ENCODE assay signal across 2 cellular contexts in the genomic region with DNA sequence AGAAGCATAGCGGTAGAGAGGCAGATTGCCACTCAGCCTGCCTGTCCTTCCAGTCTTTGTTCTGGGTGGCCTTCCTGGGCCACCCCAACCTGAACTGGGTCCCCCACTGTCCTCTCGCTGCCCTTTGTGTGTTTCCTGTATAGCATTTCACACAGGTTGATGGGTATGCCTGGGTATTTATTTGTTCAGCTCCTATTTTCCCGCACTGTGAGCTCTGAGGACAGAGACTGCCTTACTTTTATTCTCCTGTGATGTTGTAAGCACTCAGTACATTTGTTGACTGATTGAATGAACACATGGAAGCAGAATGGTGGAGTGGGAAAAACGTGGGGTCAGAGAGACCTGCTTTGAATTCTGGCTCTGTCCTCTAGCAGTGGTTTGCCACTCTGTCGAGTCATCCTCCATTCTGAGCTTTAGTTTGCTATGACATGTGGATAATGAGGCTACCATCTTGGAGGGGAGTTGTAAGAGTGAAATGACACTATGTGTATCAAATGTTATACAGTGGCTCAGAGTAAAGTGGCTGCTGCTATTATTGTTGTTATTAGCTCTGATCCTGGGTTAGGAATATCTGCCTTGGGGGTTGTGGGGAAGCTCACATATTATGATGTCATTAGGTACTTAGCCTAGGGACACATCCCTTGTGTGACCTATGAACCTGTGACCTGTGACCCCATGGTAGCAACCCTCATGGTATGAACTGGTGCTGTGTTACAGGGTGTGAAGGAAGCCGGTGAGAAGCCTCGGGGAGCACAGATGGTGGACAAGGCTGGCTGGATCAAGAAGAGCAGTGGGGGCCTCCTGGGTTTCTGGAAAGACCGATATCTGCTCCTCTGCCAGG.
TF ChIP-seq lines count a peak whose summit lies in the region.

No MANE protein-coding gene starts in this region.

TF ChIP-seq in GM23338, 12 proteins besides CTCF, POLR2A, EP300 and RAD21:
- TF ChIP-seq, protein P1, sequence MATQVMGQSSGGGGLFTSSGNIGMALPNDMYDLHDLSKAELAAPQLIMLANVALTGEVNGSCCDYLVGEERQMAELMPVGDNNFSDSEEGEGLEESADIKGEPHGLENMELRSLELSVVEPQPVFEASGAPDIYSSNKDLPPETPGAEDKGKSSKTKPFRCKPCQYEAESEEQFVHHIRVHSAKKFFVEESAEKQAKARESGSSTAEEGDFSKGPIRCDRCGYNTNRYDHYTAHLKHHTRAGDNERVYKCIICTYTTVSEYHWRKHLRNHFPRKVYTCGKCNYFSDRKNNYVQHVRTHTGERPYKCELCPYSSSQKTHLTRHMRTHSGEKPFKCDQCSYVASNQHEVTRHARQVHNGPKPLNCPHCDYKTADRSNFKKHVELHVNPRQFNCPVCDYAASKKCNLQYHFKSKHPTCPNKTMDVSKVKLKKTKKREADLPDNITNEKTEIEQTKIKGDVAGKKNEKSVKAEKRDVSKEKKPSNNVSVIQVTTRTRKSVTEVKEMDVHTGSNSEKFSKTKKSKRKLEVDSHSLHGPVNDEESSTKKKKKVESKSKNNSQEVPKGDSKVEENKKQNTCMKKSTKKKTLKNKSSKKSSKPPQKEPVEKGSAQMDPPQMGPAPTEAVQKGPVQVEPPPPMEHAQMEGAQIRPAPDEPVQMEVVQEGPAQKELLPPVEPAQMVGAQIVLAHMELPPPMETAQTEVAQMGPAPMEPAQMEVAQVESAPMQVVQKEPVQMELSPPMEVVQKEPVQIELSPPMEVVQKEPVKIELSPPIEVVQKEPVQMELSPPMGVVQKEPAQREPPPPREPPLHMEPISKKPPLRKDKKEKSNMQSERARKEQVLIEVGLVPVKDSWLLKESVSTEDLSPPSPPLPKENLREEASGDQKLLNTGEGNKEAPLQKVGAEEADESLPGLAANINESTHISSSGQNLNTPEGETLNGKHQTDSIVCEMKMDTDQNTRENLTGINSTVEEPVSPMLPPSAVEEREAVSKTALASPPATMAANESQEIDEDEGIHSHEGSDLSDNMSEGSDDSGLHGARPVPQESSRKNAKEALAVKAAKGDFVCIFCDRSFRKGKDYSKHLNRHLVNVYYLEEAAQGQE (IDR thresholded peaks at IDR 0.05; ENCODE audit: unreplicated experiment), result no peak
- TF ChIP-seq, protein P2, sequence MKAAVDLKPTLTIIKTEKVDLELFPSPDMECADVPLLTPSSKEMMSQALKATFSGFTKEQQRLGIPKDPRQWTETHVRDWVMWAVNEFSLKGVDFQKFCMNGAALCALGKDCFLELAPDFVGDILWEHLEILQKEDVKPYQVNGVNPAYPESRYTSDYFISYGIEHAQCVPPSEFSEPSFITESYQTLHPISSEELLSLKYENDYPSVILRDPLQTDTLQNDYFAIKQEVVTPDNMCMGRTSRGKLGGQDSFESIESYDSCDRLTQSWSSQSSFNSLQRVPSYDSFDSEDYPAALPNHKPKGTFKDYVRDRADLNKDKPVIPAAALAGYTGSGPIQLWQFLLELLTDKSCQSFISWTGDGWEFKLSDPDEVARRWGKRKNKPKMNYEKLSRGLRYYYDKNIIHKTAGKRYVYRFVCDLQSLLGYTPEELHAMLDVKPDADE (IDR thresholded peaks at IDR 0.05), result no peak
- TF ChIP-seq EZH2 (IDR thresholded peaks at IDR 0.05; ENCODE audit: low read depth, unreplicated experiment) (no peak), JUNB (IDR thresholded peaks at IDR 0.05; ENCODE audit: unreplicated experiment) (no peak)

TF ChIP-seq in neural cell, 6 proteins besides CTCF, POLR2A, EP300 and RAD21:
- TF ChIP-seq EZH2 (IDR thresholded peaks at IDR 0.05; ENCODE audit: borderline replicate concordance, insufficient read depth, low read length, poor library complexity, severe bottlenecking), result no peak
- peak; percentile 25 for TF ChIP-seq POLR2AphosphoS5 (IDR thresholded peaks at IDR 0.05)
